In the genomic region with DNA sequence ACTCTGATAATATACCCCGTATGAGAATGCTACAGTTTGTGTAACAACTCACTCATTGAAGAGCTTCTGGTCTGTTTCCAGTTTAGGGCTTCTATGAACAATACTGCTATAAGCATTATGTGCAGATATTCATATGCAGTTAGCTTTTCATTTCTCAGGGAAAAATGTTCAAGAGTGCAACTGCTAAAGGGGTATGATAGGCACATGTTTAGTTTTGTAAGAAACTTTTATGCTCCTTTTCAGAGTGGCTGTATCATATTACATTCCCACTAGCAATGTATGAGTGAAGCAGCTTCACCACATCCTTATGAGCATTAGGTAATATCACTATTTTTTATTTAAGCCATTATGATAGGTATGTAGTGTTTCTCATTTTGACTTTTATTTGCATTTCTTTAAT, we compare ENCODE assay signal across 1 cellular context.
TF ChIP-seq lines count a peak whose summit lies in the region.

No MANE protein-coding gene starts in this region.

TF ChIP-seq in IMR-90, 13 proteins besides CTCF, POLR2A, EP300 and RAD21:
- no peak for TF ChIP-seq FOS (IDR thresholded peaks at IDR 0.05; ENCODE audit: low read depth, low read length)
- no peak for TF ChIP-seq SMC3 (IDR thresholded peaks at IDR 0.05; ENCODE audit: low read depth, low read length)
- no peak for TF ChIP-seq BHLHE40 (IDR thresholded peaks at IDR 0.05; ENCODE audit: low read depth, low read length)
- no peak for TF ChIP-seq RFX5 (IDR thresholded peaks at IDR 0.05; ENCODE audit: low read depth, low read length)
- no peak for TF ChIP-seq CEBPB (IDR thresholded peaks at IDR 0.05; ENCODE audit: low read depth, low read length)
- no peak for TF ChIP-seq MAFK (IDR thresholded peaks at IDR 0.05; ENCODE audit: low read depth, low read length)
- no peak for TF ChIP-seq CHD1 (IDR thresholded peaks at IDR 0.05; ENCODE audit: low read depth, low read length)
- TF ChIP-seq RCOR1 (IDR thresholded peaks at IDR 0.05; ENCODE audit: insufficient replicate concordance, low read length), result no peak
- no peak for TF ChIP-seq MXI1 (IDR thresholded peaks at IDR 0.05; ENCODE audit: borderline replicate concordance, low read depth, low read length)
- no peak for TF ChIP-seq ELK1 (IDR thresholded peaks at IDR 0.05; ENCODE audit: borderline replicate concordance, low read depth, low read length)
